In genomic region chr4:123363729-123364128, GRCh38 we compare ENCODE assay signal across 11 cellular contexts. TPM values are rescaled to one million over a fixed set of nuclear protein-coding genes. Genes with fewer than 3 reads are reported as not detected.
DNase-seq lines count a peak whose midpoint lies in the region; ATAC-seq, FAIRE-seq and TF ChIP-seq lines count a peak whose summit lies in the region.
"Had no signal": no experiment of that assay in that cellular context is flagged by ENCODE, and none has a peak within 500 bp of the region (broad histone marks: within the 10 kb centered on the region; RNA-seq: fewer than 3 reads in every experiment).

No MANE protein-coding gene starts in this region.

- no peaks in the 10 kb centered on the region for H3K27me3 ChIP-seq in OCI-LY3 (ENCODE audit: low read depth, low read length)
- H3K27me3 ChIP-seq in brain microvascular endothelial cell (replicated peaks): no peaks in the 10 kb centered on the region
- no peaks in the 10 kb centered on the region for H3K27me3 ChIP-seq in CD4-positive, alpha-beta memory T cell (ENCODE audit: insufficient read depth, low read length)

- intact Hi-C loops in CD4-positive, alpha-beta memory T cell (cut with micrococcal nuclease): no loop called here

- no peak overlapping the region for H3K4me3 Mint-ChIP-seq in CD4-positive, alpha-beta memory T cell
- H3K4me3 Mint-ChIP-seq: activated CD8-positive, alpha-beta T cell treated with anti-CD3 and anti-CD28 coated beads for 36 hours; CD4-positive, CD25-positive, alpha-beta regulatory T cell had no signal

- H3K36me3 ChIP-seq in OCI-LY3 (replicated peaks; ENCODE audit: low read depth, low read length) (no peaks in the 10 kb centered on the region), brain microvascular endothelial cell (replicated peaks) (no peaks in the 10 kb centered on the region)
- no peaks in the 10 kb centered on the region for H3K36me3 ChIP-seq in CD4-positive, alpha-beta memory T cell (ENCODE audit: insufficient read depth, low read length)

- peak overlapping the region; percentile 47 for H3K4me2 ChIP-seq in OCI-LY3 (ENCODE audit: low read length)

- H3K27ac Mint-ChIP-seq in CD4-positive, alpha-beta memory T cell: no peak overlapping the region
- H3K27ac Mint-ChIP-seq: activated CD8-positive, alpha-beta T cell treated with anti-CD3 and anti-CD28 coated beads for 36 hours; CD4-positive, CD25-positive, alpha-beta regulatory T cell had no signal

- peaks cover 26% of the 10 kb centered on the region for H3K4me1 ChIP-seq in OCI-LY3 (ENCODE audit: low read length)
- H3K4me1 ChIP-seq in CD4-positive, alpha-beta memory T cell (ENCODE audit: insufficient read depth, low read length): no peaks in the 10 kb centered on the region

- H4K20me1 ChIP-seq in OCI-LY3 (ENCODE audit: insufficient read depth, low read length): no peaks in the 10 kb centered on the region

- H3K36me3 Mint-ChIP-seq in CD4-positive, alpha-beta memory T cell: no peaks in the 10 kb centered on the region
- H3K36me3 Mint-ChIP-seq: CD4-positive, CD25-positive, alpha-beta regulatory T cell had no signal

- FAIRE-seq in urothelium cell line (lab: Jason Lieb, UNC): no peak

- TF ChIP-seq CTCF in OCI-LY3 (IDR thresholded peaks at IDR 0.05; ENCODE audit: low read depth, low read length): no peak
- no peak for TF ChIP-seq CTCF in brain microvascular endothelial cell (IDR thresholded peaks at IDR 0.05; ENCODE audit: low read depth, low read length, missing control alignments)

- H3K9me3 Mint-ChIP-seq in CD4-positive, alpha-beta memory T cell: peaks cover 0 to 3% (median 0%) of the 10 kb centered on the region in 8 donors
- H3K9me3 Mint-ChIP-seq: activated CD8-positive, alpha-beta T cell treated with anti-CD3 and anti-CD28 coated beads for 36 hours had no signal

- CTCF ChIA-PET in CD4-positive, alpha-beta memory T cell (lab: Charles Lee; ENCODE audit: partially characterized antibody): no interaction called here

- no peak overlapping the region for H3K9ac ChIP-seq in OCI-LY3 (ENCODE audit: low read length)

- peaks cover 1 to 9% of the 10 kb centered on the region in 2 donors for H3K27me3 Mint-ChIP-seq in CD4-positive, alpha-beta memory T cell
- H3K27me3 Mint-ChIP-seq: activated CD8-positive, alpha-beta T cell treated with anti-CD3 and anti-CD28 coated beads for 36 hours; CD4-positive, CD25-positive, alpha-beta regulatory T cell had no signal

- in situ Hi-C loops in brain microvascular endothelial cell (cut with HindIII; ENCODE audit: low pct_ligation_motif_present, low sequenced_read_pairs): no loop called here

- POLR2A ChIA-PET in CD4-positive, alpha-beta memory T cell (lab: Charles Lee; ENCODE audit: partially characterized antibody): no interaction called here

- H2AFZ ChIP-seq in OCI-LY3 (ENCODE audit: low read depth, low read length): no peak overlapping the region

- H3K9me3 ChIP-seq in OCI-LY3 (ENCODE audit: insufficient read depth, low read length): peaks cover 4% of the 10 kb centered on the region; the same call in 1 of the 2 replicates
- H3K9me3 ChIP-seq in CD4-positive, alpha-beta memory T cell (ENCODE audit: control insufficient read depth in 1 of 2, low read length in 2 of 2): no peaks in the 10 kb centered on the region

- DNase-seq in ureter (ENCODE audit: low spot score) (no peak), brain microvascular endothelial cell (no peak), urothelium cell line (ENCODE audit: low spot score) (no peak)
- DNase-seq in CD4-positive, alpha-beta memory T cell: no peak
- DNase-seq: activated CD8-positive, alpha-beta T cell treated with anti-CD3 and anti-CD28 coated beads for 36 hours; CD4-positive, CD25-positive, alpha-beta regulatory T cell; NCI-H345 had no signal

- no peak overlapping the region for H3K4me3 ChIP-seq in OCI-LY3 (ENCODE audit: low read length)
- no peak overlapping the region for H3K4me3 ChIP-seq in brain microvascular endothelial cell (ENCODE audit: low read depth, low read length)
- no peak overlapping the region for H3K4me3 ChIP-seq in CD4-positive, alpha-beta memory T cell (ENCODE audit: low read length in 2 of 2)

- peak overlapping the region; percentile 33 for H3K27ac ChIP-seq in OCI-LY3 (ENCODE audit: low read length)
- no peak overlapping the region for H3K27ac ChIP-seq in brain microvascular endothelial cell
- no peak overlapping the region for H3K27ac ChIP-seq in CD4-positive, alpha-beta memory T cell (ENCODE audit: low read depth, low read length)

- ATAC-seq in GM18519 (IDR thresholded peaks at IDR 0.05; ENCODE audit: low FRiP score, unreplicated experiment) (peak; percentile 92), GM21515 (IDR thresholded peaks at IDR 0.05; ENCODE audit: unreplicated experiment) (peak; percentile 98), HG03066 (IDR thresholded peaks at IDR 0.05; ENCODE audit: low read depth, unreplicated experiment) (peak; percentile 94)
- ATAC-seq: activated CD8-positive, alpha-beta T cell treated with anti-CD3 and anti-CD28 coated beads for 36 hours had no signal

- no peaks in the 10 kb centered on the region for H3K4me1 Mint-ChIP-seq in CD4-positive, alpha-beta memory T cell
- H3K4me1 Mint-ChIP-seq: CD4-positive, CD25-positive, alpha-beta regulatory T cell had no signal

- H3K79me2 ChIP-seq in OCI-LY3 (ENCODE audit: low read length): no peaks in the 10 kb centered on the region

RNA-seq across cellular contexts. Expression of gene SPRY1, which starts 32.9 kb away (rescaled TPM):
- total RNA-seq in ureter: 197 TPM
- 1 to 10 TPM; 4.4 to 4.6 TPM for total RNA-seq in CD4-positive, alpha-beta memory T cell
- polyA plus RNA-seq in CD4-positive, alpha-beta memory T cell: 1 to 10 TPM; 7.5 to 8.2 TPM

Comparison
In these comparisons a context has a peak if more than half of its experiments do, and no peak if none do; other contexts are left out.
1. RNA of gene SPRY1, which starts 32.9 kb away (total RNA-seq): 197 TPM in ureter (single experiment); 4.4 to 4.6 TPM in CD4-positive, alpha-beta memory T cell; every median in the first group is over 10 times any median in the second.
2. Peak in every context shown above with its lines, with median percentiles within 50 percentile points of each other: ATAC-seq.